ENCODE assay signal across 1 cellular context in the genomic region with DNA sequence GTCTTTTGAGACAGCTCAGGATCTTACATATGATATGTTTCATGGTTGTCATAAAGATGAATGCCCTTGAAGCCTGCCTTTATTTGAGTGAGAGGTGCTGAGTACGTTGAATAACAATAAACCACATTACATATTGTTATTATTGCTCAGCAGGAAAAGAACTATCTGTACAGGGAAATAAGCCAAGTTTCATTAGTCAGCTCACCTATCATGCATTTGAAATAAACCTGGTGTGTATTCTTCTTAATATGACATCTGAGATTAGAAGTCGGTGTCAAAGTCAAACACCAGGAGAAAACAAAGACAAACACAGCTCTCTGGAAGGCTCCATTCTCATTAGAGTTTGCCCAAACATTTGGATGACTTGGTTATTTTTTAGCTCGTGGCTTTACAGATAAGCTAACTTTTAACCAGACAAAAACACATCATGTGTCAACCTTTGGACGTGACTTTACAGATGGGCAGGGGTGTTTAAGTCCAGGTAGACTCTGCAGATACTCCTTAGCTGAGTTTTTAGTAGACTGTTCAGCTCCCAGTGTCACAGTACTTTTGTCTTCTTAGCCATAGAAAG.
TF ChIP-seq lines count a peak whose summit lies in the region.

No MANE protein-coding gene starts in this region.

TF ChIP-seq in HepG2, 621 proteins besides CTCF, POLR2A, EP300 and RAD21 (continued from another document):
- TF ChIP-seq, protein P1, sequence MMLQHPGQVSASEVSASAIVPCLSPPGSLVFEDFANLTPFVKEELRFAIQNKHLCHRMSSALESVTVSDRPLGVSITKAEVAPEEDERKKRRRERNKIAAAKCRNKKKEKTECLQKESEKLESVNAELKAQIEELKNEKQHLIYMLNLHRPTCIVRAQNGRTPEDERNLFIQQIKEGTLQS (CRISPR knock-in tag; IDR thresholded peaks at IDR 0.05), result no peak
- TF ChIP-seq ZNF614 (CRISPR knock-in tag; IDR thresholded peaks at IDR 0.05; ENCODE audit: borderline replicate concordance), result peak; percentile 56; the same call in 1 of the 2 replicates
- TF ChIP-seq ZNF337 (CRISPR knock-in tag; IDR thresholded peaks at IDR 0.05; ENCODE audit: borderline replicate concordance, low read depth), result 0 out of 2 replicates have a peak, but pooled peaks have one; percentile 33
- peak; percentile 63; the same call in 1 of the 2 replicates for TF ChIP-seq SIX1 (CRISPR knock-in tag; IDR thresholded peaks at IDR 0.05; ENCODE audit: borderline replicate concordance)
- peak; percentile 83 for TF ChIP-seq ARNTL (CRISPR knock-in tag; IDR thresholded peaks at IDR 0.05)
- no peak for TF ChIP-seq ZNF772 (CRISPR knock-in tag; IDR thresholded peaks at IDR 0.05)
- TF ChIP-seq, protein P2, sequence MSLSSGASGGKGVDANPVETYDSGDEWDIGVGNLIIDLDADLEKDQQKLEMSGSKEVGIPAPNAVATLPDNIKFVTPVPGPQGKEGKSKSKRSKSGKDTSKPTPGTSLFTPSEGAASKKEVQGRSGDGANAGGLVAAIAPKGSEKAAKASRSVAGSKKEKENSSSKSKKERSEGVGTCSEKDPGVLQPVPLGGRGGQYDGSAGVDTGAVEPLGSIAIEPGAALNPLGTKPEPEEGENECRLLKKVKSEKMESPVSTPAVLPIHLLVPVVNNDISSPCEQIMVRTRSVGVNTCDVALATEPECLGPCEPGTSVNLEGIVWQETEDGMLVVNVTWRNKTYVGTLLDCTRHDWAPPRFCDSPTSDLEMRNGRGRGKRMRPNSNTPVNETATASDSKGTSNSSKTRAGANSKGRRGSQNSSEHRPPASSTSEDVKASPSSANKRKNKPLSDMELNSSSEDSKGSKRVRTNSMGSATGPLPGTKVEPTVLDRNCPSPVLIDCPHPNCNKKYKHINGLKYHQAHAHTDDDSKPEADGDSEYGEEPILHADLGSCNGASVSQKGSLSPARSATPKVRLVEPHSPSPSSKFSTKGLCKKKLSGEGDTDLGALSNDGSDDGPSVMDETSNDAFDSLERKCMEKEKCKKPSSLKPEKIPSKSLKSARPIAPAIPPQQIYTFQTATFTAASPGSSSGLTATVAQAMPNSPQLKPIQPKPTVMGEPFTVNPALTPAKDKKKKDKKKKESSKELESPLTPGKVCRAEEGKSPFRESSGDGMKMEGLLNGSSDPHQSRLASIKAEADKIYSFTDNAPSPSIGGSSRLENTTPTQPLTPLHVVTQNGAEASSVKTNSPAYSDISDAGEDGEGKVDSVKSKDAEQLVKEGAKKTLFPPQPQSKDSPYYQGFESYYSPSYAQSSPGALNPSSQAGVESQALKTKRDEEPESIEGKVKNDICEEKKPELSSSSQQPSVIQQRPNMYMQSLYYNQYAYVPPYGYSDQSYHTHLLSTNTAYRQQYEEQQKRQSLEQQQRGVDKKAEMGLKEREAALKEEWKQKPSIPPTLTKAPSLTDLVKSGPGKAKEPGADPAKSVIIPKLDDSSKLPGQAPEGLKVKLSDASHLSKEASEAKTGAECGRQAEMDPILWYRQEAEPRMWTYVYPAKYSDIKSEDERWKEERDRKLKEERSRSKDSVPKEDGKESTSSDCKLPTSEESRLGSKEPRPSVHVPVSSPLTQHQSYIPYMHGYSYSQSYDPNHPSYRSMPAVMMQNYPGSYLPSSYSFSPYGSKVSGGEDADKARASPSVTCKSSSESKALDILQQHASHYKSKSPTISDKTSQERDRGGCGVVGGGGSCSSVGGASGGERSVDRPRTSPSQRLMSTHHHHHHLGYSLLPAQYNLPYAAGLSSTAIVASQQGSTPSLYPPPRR (CRISPR knock-in tag; IDR thresholded peaks at IDR 0.05; ENCODE audit: borderline replicate concordance), result peak; percentile 64; the same call in 1 of the 2 replicates
- TF ChIP-seq, protein P3, sequence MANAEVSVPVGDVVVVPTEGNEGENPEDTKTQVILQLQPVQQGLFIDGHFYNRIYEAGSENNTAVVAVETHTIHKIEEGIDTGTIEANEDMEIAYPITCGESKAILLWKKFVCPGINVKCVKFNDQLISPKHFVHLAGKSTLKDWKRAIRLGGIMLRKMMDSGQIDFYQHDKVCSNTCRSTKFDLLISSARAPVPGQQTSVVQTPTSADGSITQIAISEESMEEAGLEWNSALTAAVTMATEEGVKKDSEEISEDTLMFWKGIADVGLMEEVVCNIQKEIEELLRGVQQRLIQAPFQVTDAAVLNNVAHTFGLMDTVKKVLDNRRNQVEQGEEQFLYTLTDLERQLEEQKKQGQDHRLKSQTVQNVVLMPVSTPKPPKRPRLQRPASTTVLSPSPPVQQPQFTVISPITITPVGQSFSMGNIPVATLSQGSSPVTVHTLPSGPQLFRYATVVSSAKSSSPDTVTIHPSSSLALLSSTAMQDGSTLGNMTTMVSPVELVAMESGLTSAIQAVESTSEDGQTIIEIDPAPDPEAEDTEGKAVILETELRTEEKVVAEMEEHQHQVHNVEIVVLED (CRISPR knock-in tag; IDR thresholded peaks at IDR 0.05; ENCODE audit: borderline replicate concordance), result no peak
- peak; percentile 69; the same call in 1 of the 2 replicates for TF ChIP-seq GATA4 (IDR thresholded peaks at IDR 0.05; ENCODE audit: borderline replicate concordance, low read depth)
